In the genomic region with DNA sequence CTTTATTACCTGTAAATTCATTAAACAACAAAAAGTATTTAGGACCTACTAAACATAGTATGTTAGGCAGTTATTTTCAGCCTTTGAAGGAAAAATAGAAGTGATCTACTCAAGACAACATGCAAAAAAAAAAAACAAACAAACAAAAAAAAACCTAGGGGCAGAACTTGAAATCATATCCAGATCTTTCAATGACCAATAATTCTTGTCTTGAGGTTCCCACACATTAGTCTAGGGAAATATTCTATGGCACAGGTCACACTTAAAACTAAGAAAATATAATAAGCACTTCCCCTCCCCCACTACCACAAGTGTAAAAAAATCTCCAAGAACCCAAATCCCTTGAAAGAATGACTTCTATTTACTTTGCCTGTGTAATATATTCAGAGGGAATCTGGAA, we compare ENCODE assay signal across 16 cellular contexts. TPM values are rescaled to one million over a fixed set of nuclear protein-coding genes. Genes with fewer than 3 reads are reported as not detected.
DNase-seq lines count a peak whose midpoint lies in the region; ATAC-seq and TF ChIP-seq lines count a peak whose summit lies in the region.
"Had no signal": no experiment of that assay in that cellular context is flagged by ENCODE, and none has a peak within 500 bp of the region (broad histone marks: within the 10 kb centered on the region; RNA-seq: fewer than 3 reads in every experiment).

No MANE protein-coding gene starts in this region.

- peaks cover 63% of the 10 kb centered on the region for H4K20me1 ChIP-seq in OCI-LY3 (ENCODE audit: insufficient read depth, low read length)

- TF ChIP-seq POLR2A in esophagus muscularis mucosa (IDR thresholded peaks at IDR 0.05; ENCODE audit: low read depth) (no peak), tibial nerve (IDR thresholded peaks at IDR 0.05) (no peak)

- H2AFZ ChIP-seq in OCI-LY3 (ENCODE audit: low read depth, low read length), result no peak overlapping the region

- intact Hi-C loops in esophagus muscularis mucosa (cut with DNase I), result loop anchor here (5.0 to 10.0 kb wide), 2 partner anchors 64 to 87 kb away; no protein-coding TSS in a partner anchor

- no peaks in the 10 kb centered on the region for H3K9me3 Mint-ChIP-seq in activated T-cell treated with anti-CD3 and anti-CD28 coated beads, Interleukin-2, amount 50 U/mL, for 4 hours

- H3K27ac ChIP-seq in OCI-LY3 (ENCODE audit: low read length) (no peak overlapping the region), esophagus muscularis mucosa (replicated peaks in 1 of 4) (peak overlapping the region; percentile 6 to 99 (median 96)), subcutaneous abdominal adipose tissue (ENCODE audit: low read depth, low read length) (peak overlapping the region; percentile 31), tibial nerve (peak overlapping the region in 2 of 4 donors; percentile 100)
- H3K27ac ChIP-seq: WERI-Rb-1 had no signal

- TF ChIP-seq CTCF in OCI-LY3 (IDR thresholded peaks at IDR 0.05; ENCODE audit: low read depth, low read length) (no peak), esophagus muscularis mucosa (IDR thresholded peaks at IDR 0.05) (no peak), tibial nerve (IDR thresholded peaks at IDR 0.05) (no peak)

- H3K9ac ChIP-seq in OCI-LY3 (ENCODE audit: low read length) (no peak overlapping the region), subcutaneous abdominal adipose tissue (ENCODE audit: low read length in 5 of 5) (peak overlapping the region in 1 of 5 donors; percentile 83)

- peak overlapping the region; percentile 21 for H3K4me2 ChIP-seq in OCI-LY3 (ENCODE audit: low read length)

- peaks cover 41% of the 10 kb centered on the region for H3K36me3 Mint-ChIP-seq in activated T-cell treated with anti-CD3 and anti-CD28 coated beads, Interleukin-2, amount 50 U/mL, for 4 hours (ENCODE audit: insufficient read depth)

- H3K79me2 ChIP-seq in OCI-LY3 (ENCODE audit: low read length), result peaks cover 85% of the 10 kb centered on the region

- H3K4me1 Mint-ChIP-seq in activated T-cell treated with anti-CD3 and anti-CD28 coated beads, Interleukin-2, amount 50 U/mL, for 4 hours (ENCODE audit: low read depth), result peaks cover 59% of the 10 kb centered on the region

- peak overlapping the region; percentile 79 for H3K4me3 Mint-ChIP-seq in activated T-cell treated with anti-CD3 and anti-CD28 coated beads, Interleukin-2, amount 50 U/mL, for 4 hours

- no peak for ATAC-seq in activated T-cell treated with anti-CD3 and anti-CD28 coated beads, Interleukin-2, amount 50 U/mL, for 4 hours
- ATAC-seq: left ventricle myocardium superior had no signal

- DNase-seq in activated T-cell treated with anti-CD3 and anti-CD28 coated beads, Interleukin-2, amount 50 U/mL, for 4 hours, result no peak
- DNase-seq in activated T-cell treated with anti-CD3 and anti-CD28 coated beads for 4 hours (no peak), esophagus muscularis mucosa (ENCODE audit: extremely low spot score) (no peak), tibial nerve (ENCODE audit: low spot score in 2 of 2) (no peak), amniotic stem cell (lab: John Stamatoyannopoulos, UW) (no peak), ureter (ENCODE audit: low spot score) (no peak)
- DNase-seq: activated naive CD4-positive, alpha-beta T cell treated with anti-CD3 and anti-CD28 coated beads, Interleukin-2, amount 50 U/mL, for 16 hours; dermis blood vessel endothelial cell; left ventricle myocardium superior; NCI-H1048; NCI-H510A treated with DMSO at 0.1 percent for 48 hours; stimulated activated CD4-positive, alpha-beta T cell treated with anti-CD3 and anti-CD28 coated beads, Interleukin-4, amount 100 ng/mL, for 24 hours; WERI-Rb-1 had no signal

- H3K4me3 ChIP-seq in OCI-LY3 (ENCODE audit: low read length) (0 out of 2 replicates have a peak overlapping the region, but pooled peaks have one; percentile 8), esophagus muscularis mucosa (peak overlapping the region in 2 of 4 donors; percentile 98 to 100), subcutaneous abdominal adipose tissue (ENCODE audit: low read depth in 1 of 5, low read length in 5 of 5) (peak overlapping the region in 1 of 5 donors; percentile 93), tibial nerve (no peak overlapping the region)

- H3K9me3 ChIP-seq in OCI-LY3 (ENCODE audit: insufficient read depth, low read length) (no peaks in the 10 kb centered on the region), esophagus muscularis mucosa (no peaks in the 10 kb centered on the region), subcutaneous abdominal adipose tissue (ENCODE audit: control insufficient read depth in 5 of 5, low read length in 5 of 5) (no peaks in the 10 kb centered on the region), tibial nerve (no peaks in the 10 kb centered on the region)

- no peaks in the 10 kb centered on the region for H3K27me3 Mint-ChIP-seq in activated T-cell treated with anti-CD3 and anti-CD28 coated beads, Interleukin-2, amount 50 U/mL, for 4 hours (ENCODE audit: low read depth)
- H3K27me3 Mint-ChIP-seq: progenitor cell of endocrine pancreas had no signal

- no peaks in the 10 kb centered on the region for H3K27me3 ChIP-seq in OCI-LY3 (ENCODE audit: low read depth, low read length)
- no peaks in the 10 kb centered on the region for H3K27me3 ChIP-seq in esophagus muscularis mucosa
- no peaks in the 10 kb centered on the region for H3K27me3 ChIP-seq in subcutaneous abdominal adipose tissue (ENCODE audit: control insufficient read depth in 5 of 5, insufficient read depth in 4 of 5, low read length in 5 of 5)
- H3K27me3 ChIP-seq in tibial nerve, result no peaks in the 10 kb centered on the region

- H3K4me1 ChIP-seq in OCI-LY3 (ENCODE audit: low read length) (peaks cover 58% of the 10 kb centered on the region), esophagus muscularis mucosa (peaks cover 30 to 67% (median 61%) of the 10 kb centered on the region in 4 donors), subcutaneous abdominal adipose tissue (ENCODE audit: control insufficient read depth in 5 of 5, insufficient read depth in 5 of 5, low read length in 5 of 5) (peaks cover 2 to 41% (median 36%) of the 10 kb centered on the region in 5 donors), tibial nerve (peaks cover 0 to 57% (median 36%) of the 10 kb centered on the region in 4 donors)

- TF ChIP-seq EP300 in esophagus muscularis mucosa (IDR thresholded peaks at IDR 0.05) (no peak), tibial nerve (IDR thresholded peaks at IDR 0.05) (no peak)

- H3K36me3 ChIP-seq in OCI-LY3 (replicated peaks; ENCODE audit: low read depth, low read length) (peaks cover 30% of the 10 kb centered on the region), esophagus muscularis mucosa (no peaks in the 10 kb centered on the region), subcutaneous abdominal adipose tissue (ENCODE audit: control insufficient read depth in 5 of 5, insufficient read depth in 5 of 5, low read length in 5 of 5) (peaks cover 0 to 3% (median 0%) of the 10 kb centered on the region in 5 donors), tibial nerve (no peaks in the 10 kb centered on the region)

RNA-seq across cellular contexts. Expression of a gene that starts 3.6 kb away (rescaled TPM):
- 10 to 100 TPM; 49.0 to 71.8 (median 68.1) TPM for total RNA-seq in activated T-cell treated with anti-CD3 and anti-CD28 coated beads, Interleukin-2, amount 50 U/mL, for 4 hours
- 10 to 100 TPM; 13.7 to 31.1 (median 19.7) TPM for total RNA-seq in esophagus muscularis mucosa
- total RNA-seq in tibial nerve, result 10 to 100 TPM; 18.4 to 31.0 (median 24.6) TPM
- total RNA-seq in ureter, result 39.4 TPM
